Comparison of ENCODE assay signal across 18 cellular contexts in genomic region chr15:80834906-80835305, GRCh38. TPM values are rescaled to one million over a fixed set of nuclear protein-coding genes. Genes with fewer than 3 reads are reported as not detected.
"Had no signal": no experiment of that assay in that cellular context is flagged by ENCODE, and none has a peak within 500 bp of the region (broad histone marks: within the 10 kb centered on the region; RNA-seq: fewer than 3 reads in every experiment).

No MANE protein-coding gene starts in this region.

- H3K9me3 Mint-ChIP-seq: activated T-cell treated with anti-CD3 and anti-CD28 coated beads, Interleukin-2, amount 50 U/mL, for 24 hours; stimulated activated memory B cell treated with anti-CD40 and anti-IgM and Interleukin-4, amounts not matched to agents 10 μg/mL and 1 μg/mL and 100 μg/mL, for 72 hours; T-helper 2 cell treated with Interferon-gamma antibody and Interleukin-4, amounts not matched to agents 5 μg/mL and 100 μg/mL, for 36 hours had no signal

- H2AFZ ChIP-seq: hepatocyte had no signal

- H3K36me3 ChIP-seq: neural progenitor cell, right atrium auricular region, upper lobe of right lung had no signal

- H3K9me3 ChIP-seq: right atrium auricular region, upper lobe of right lung had no signal

- H3K4me3 Mint-ChIP-seq: activated naive CD8-positive, alpha-beta T cell; activated T-cell treated with anti-CD3 and anti-CD28 coated beads, Interleukin-2, amount 50 U/mL, for 24 hours; neural progenitor cell; stimulated activated memory B cell treated with anti-CD40 and anti-IgM and Interleukin-4, amounts not matched to agents 10 μg/mL and 1 μg/mL and 100 μg/mL, for 72 hours; T-helper 2 cell treated with Interferon-gamma antibody and Interleukin-4, amounts not matched to agents 5 μg/mL and 100 μg/mL, for 36 hours had no signal

- H3K27me3 ChIP-seq: hepatocyte, neural progenitor cell, right atrium auricular region, upper lobe of right lung had no signal

- DNase-seq: activated CD4-positive, alpha-beta T cell treated with anti-CD3 and anti-CD28 coated beads, Interleukin-2, amount 50 U/mL, for 4 hours; activated CD4-positive, CD25-positive, alpha-beta regulatory T cell treated with anti-CD3 and anti-CD28 coated beads, Interleukin-2, amount 50 U/mL, for 72 hours; activated effector memory CD4-positive, alpha-beta T cell treated with anti-CD3 and anti-CD28 coated beads, Interleukin-2, amount 50 U/mL, for 16 hours; activated T-cell treated with anti-CD3 and anti-CD28 coated beads, Interleukin-2, amount 50 U/mL, for 24 hours; cerebellar nuclear complex; kidney; left ventricle myocardium superior; mesenchymal stem cell; SW 1271; upper lobe of right lung had no signal

- H3K4me2 ChIP-seq: hepatocyte, neural progenitor cell, smooth muscle cell had no signal

- H3K27ac ChIP-seq: hepatocyte, neural progenitor cell, right atrium auricular region, upper lobe of right lung had no signal

- H3K4me1 Mint-ChIP-seq: stimulated activated memory B cell treated with anti-CD40 and anti-IgM and Interleukin-4, amounts not matched to agents 10 μg/mL and 1 μg/mL and 100 μg/mL, for 72 hours had no signal

- H3K4me1 ChIP-seq: right atrium auricular region had no signal

- H3K27ac Mint-ChIP-seq: activated T-cell treated with anti-CD3 and anti-CD28 coated beads, Interleukin-2, amount 50 U/mL, for 24 hours; neural progenitor cell; stimulated activated memory B cell treated with anti-CD40 and anti-IgM and Interleukin-4, amounts not matched to agents 10 μg/mL and 1 μg/mL and 100 μg/mL, for 72 hours; T-helper 2 cell treated with Interferon-gamma antibody and Interleukin-4, amounts not matched to agents 5 μg/mL and 100 μg/mL, for 36 hours had no signal

- H3K4me3 ChIP-seq: hepatocyte, neural progenitor cell, right atrium auricular region, smooth muscle cell, upper lobe of right lung had no signal

- H3K36me3 Mint-ChIP-seq: activated naive CD8-positive, alpha-beta T cell; neural progenitor cell; stimulated activated memory B cell treated with anti-CD40 and anti-IgM and Interleukin-4, amounts not matched to agents 10 μg/mL and 1 μg/mL and 100 μg/mL, for 72 hours had no signal

- H3K79me2 ChIP-seq: hepatocyte had no signal

RNA-seq across cellular contexts. Expression of gene CEMIP, which starts 55.7 kb away (rescaled TPM):
- total RNA-seq: endothelial cell of umbilical vein, left ventricle myocardium superior had no signal
